Comparison of ENCODE assay signal across 9 cellular contexts in genomic region chr19:29841559-29842367, GRCh38. TPM values are rescaled to one million over a fixed set of nuclear protein-coding genes. Genes with fewer than 3 reads are reported as not detected.
DNase-seq lines count a peak whose midpoint lies in the region; ATAC-seq, FAIRE-seq and TF ChIP-seq lines count a peak whose summit lies in the region.
"Had no signal": no experiment of that assay in that cellular context is flagged by ENCODE, and none has a peak within 500 bp of the region (broad histone marks: within the 10 kb centered on the region; RNA-seq: fewer than 3 reads in every experiment).

No MANE protein-coding gene starts in this region.

- H3K27me3 ChIP-seq in astrocyte (ENCODE audit: insufficient read depth, low read length): peaks cover 6% of the 10 kb centered on the region
- peaks cover 35 to 43% of the 10 kb centered on the region in 2 experiments for H3K27me3 ChIP-seq in mesenchymal stem cell (ENCODE audit: control insufficient read depth in 1 of 2, insufficient read depth in 1 of 2, low read length in 2 of 2)

- H3K36me3 ChIP-seq in astrocyte (ENCODE audit: insufficient read depth, low read length) (no peaks in the 10 kb centered on the region), mesenchymal stem cell (ENCODE audit: control insufficient read depth in 1 of 2, insufficient read depth in 2 of 2, low read depth in 1 of 2, low read length in 2 of 2) (no peaks in the 10 kb centered on the region)

- H3K9ac ChIP-seq in astrocyte (ENCODE audit: low read length) (no peak overlapping the region), mesenchymal stem cell (ENCODE audit: low read length) (no peak overlapping the region)

- no peak for ATAC-seq in GM18909 (IDR thresholded peaks at IDR 0.05; ENCODE audit: poor library complexity, unreplicated experiment)
- ATAC-seq in natural killer cell: no peak

- no peak overlapping the region for H2BK120ac ChIP-seq in mesenchymal stem cell (ENCODE audit: low read depth, low read length)

- H2BK12ac ChIP-seq in mesenchymal stem cell (ENCODE audit: low read length in 2 of 2): peak overlapping the region in 1 of 2 experiments; percentile 2

- H3K4me2 ChIP-seq in astrocyte (ENCODE audit: low read length) (no peak overlapping the region), mesenchymal stem cell (ENCODE audit: low read length, poor library complexity, severe bottlenecking) (no peak overlapping the region)

- H3K4ac ChIP-seq in mesenchymal stem cell (ENCODE audit: low read depth in 1 of 2, low read length in 2 of 2): no peak overlapping the region

- H3K27me3 Mint-ChIP-seq in astrocyte (ENCODE audit: low read depth, unreplicated experiment) (peaks cover 9% of the 10 kb centered on the region), natural killer cell (ENCODE audit: low read depth in 2 of 2) (peaks cover 6 to 19% of the 10 kb centered on the region in 2 donors)

- H3K9me3 ChIP-seq in astrocyte (ENCODE audit: insufficient read depth, low read depth, low read length) (no peaks in the 10 kb centered on the region), mesenchymal stem cell (ENCODE audit: control insufficient read depth, low read length) (no peaks in the 10 kb centered on the region)

- H2BK5ac ChIP-seq in mesenchymal stem cell (ENCODE audit: low read depth, low read length, poor library complexity, severe bottlenecking): no peak overlapping the region

- no peak overlapping the region for H2BK15ac ChIP-seq in mesenchymal stem cell (ENCODE audit: low read depth, poor library complexity, severe bottlenecking)

- H3K79me2 ChIP-seq in astrocyte (ENCODE audit: insufficient read depth, low read length): no peaks in the 10 kb centered on the region

- no peaks in the 10 kb centered on the region for H3K79me1 ChIP-seq in mesenchymal stem cell (replicated peaks; ENCODE audit: low read length, poor library complexity, severe bottlenecking)

- FAIRE-seq in astrocyte (lab: Jason Lieb, UNC): no peak

- intact Hi-C loops in natural killer cell (cut with micrococcal nuclease): no loop called here

- H3K14ac ChIP-seq in mesenchymal stem cell (ENCODE audit: low read length in 2 of 2): no peak overlapping the region

- peak overlapping the region; percentile 6 for H3K27ac Mint-ChIP-seq in astrocyte (ENCODE audit: unreplicated experiment)
- no peak overlapping the region for H3K27ac Mint-ChIP-seq in natural killer cell

- H3K4me1 Mint-ChIP-seq in astrocyte (ENCODE audit: low read depth, unreplicated experiment) (peaks cover 17% of the 10 kb centered on the region), natural killer cell (peaks cover 10 to 11% of the 10 kb centered on the region in 2 donors)

- TF ChIP-seq CTCF in astrocyte (IDR thresholded peaks at IDR 0.05; ENCODE audit: insufficient read depth, low read depth, low read length) (no peak), natural killer cell (IDR thresholded peaks at IDR 0.05) (no peak)

- peak overlapping the region; percentile 79 for H4K8ac ChIP-seq in mesenchymal stem cell (ENCODE audit: low read length)

- no peak overlapping the region for H2AFZ ChIP-seq in astrocyte (ENCODE audit: low read depth, low read length)
- no peak overlapping the region for H2AFZ ChIP-seq in mesenchymal stem cell (ENCODE audit: low read depth, low read length)

- peak overlapping the region in 1 of 2 experiments; percentile 40 for H3K18ac ChIP-seq in mesenchymal stem cell (ENCODE audit: low read depth in 1 of 2, low read length in 2 of 2)

- H3K4me3 Mint-ChIP-seq in astrocyte (ENCODE audit: unreplicated experiment) (peak overlapping the region; percentile 66), natural killer cell (no peak overlapping the region)

- H3K9me3 Mint-ChIP-seq in astrocyte (ENCODE audit: unreplicated experiment) (no peaks in the 10 kb centered on the region), natural killer cell (no peaks in the 10 kb centered on the region)

- no peak overlapping the region for H3K23ac ChIP-seq in mesenchymal stem cell (ENCODE audit: low read length in 2 of 2)

- no peak overlapping the region for H4K91ac ChIP-seq in mesenchymal stem cell (ENCODE audit: low read length)

- H4K20me1 ChIP-seq in astrocyte (ENCODE audit: insufficient read depth, low read length): no peaks in the 10 kb centered on the region

- H3K4me3 ChIP-seq in astrocyte (ENCODE audit: insufficient read depth, low read depth, low read length): no peak overlapping the region
- H3K4me3 ChIP-seq in mesenchymal stem cell (ENCODE audit: insufficient read depth in 1 of 2, low read depth in 1 of 2, low read length in 2 of 2): no peak overlapping the region
- H3K4me3 ChIP-seq: lung had no signal

- no peak overlapping the region for H2AK5ac ChIP-seq in mesenchymal stem cell (ENCODE audit: low read length, severe bottlenecking)

- H3K4me1 ChIP-seq in astrocyte (ENCODE audit: insufficient read depth, low read length) (peaks cover 12% of the 10 kb centered on the region), mesenchymal stem cell (ENCODE audit: control insufficient read depth, insufficient read depth, low read depth, low read length) (peaks cover 25% of the 10 kb centered on the region)

- H3K27ac ChIP-seq in astrocyte (ENCODE audit: low read depth, low read length) (no peak overlapping the region), mesenchymal stem cell (ENCODE audit: low read length, poor library complexity, severe bottlenecking) (peak overlapping the region; percentile 25)

- H3K36me3 Mint-ChIP-seq in astrocyte (ENCODE audit: low read depth, unreplicated experiment) (peaks cover 3% of the 10 kb centered on the region), natural killer cell (no peaks in the 10 kb centered on the region)

- 81% methylated on average over 10 of the region's 10 CpGs for WGBS in mesenchymal stem cell

- DNase-seq in DMS 273 (lab: John Stamatoyannopoulos, UW; ENCODE audit: unreplicated experiment): peak; percentile 96
- peak; percentile 59 for DNase-seq in HT1080 (ENCODE audit: low read depth)
- DNase-seq in astrocyte (ENCODE audit: low read depth): peak; percentile 23
- peak; percentile 89 for DNase-seq in mesenchymal stem cell
- no peak for DNase-seq in NCI-H1436 (lab: John Stamatoyannopoulos, UW)
- no peak for DNase-seq in UCSD-AML1 (lab: John Stamatoyannopoulos, UW; ENCODE audit: unreplicated experiment)
- DNase-seq in natural killer cell: no peak

RNA-seq across cellular contexts. Expression of gene CCNE1, which starts 30.0 kb away (rescaled TPM):
- total RNA-seq in HT1080 (2014; rRNA removed; shearing (Covaris generic)): 10.8 and 14.2 TPM in 2 replicates
- polyA plus RNA-seq in HT1080 (2015; cell fraction: cytosol; rRNA removed): 8.1 and 9.1 TPM in 2 replicates
- 8.0 and 8.7 TPM in 2 replicates for polyA plus RNA-seq in HT1080 (2015; cell fraction: nucleus; rRNA removed)
- total RNA-seq in astrocyte: 6.8 and 8.8 TPM in 2 replicates
- polyA plus RNA-seq in mesenchymal stem cell (2013, experiment 1 of 2): 9.8 TPM
- 9.8 TPM for polyA plus RNA-seq in mesenchymal stem cell (2013, experiment 2 of 2)
- total RNA-seq in natural killer cell: 1 to 10 TPM; 2.6 to 6.7 (median 2.9) TPM

Comparison
In these comparisons a context has a peak if more than half of its experiments do, and no peak if none do; other contexts are left out.
1. DNase-seq: peak in DMS 273 (single experiment), HT1080 (single experiment), astrocyte (single experiment) and mesenchymal stem cell (single experiment); none in NCI-H1436 (single experiment), UCSD-AML1 (single experiment) and natural killer cell (single experiment).